In the genomic region with DNA sequence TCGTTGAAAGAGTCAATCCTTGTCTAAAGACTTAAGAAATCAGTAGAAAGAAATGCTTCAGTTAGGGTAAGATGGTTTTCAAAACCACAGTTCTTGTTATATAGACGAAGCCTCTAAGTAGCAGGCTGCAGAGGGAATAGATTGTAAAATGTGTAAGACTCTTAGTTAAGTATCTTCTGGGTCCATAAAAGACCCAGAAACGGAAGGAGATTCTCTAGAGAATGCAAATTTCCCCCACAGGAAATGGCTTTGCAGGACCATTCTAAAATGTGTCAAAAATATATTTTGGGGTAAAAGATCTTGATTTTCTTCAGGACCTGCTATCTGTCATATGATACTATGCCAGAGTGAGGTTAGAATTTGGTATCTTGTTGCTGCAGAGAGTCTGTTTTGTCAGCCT, we compare ENCODE assay signal across 18 cellular contexts. TPM values are rescaled to one million over a fixed set of nuclear protein-coding genes. Genes with fewer than 3 reads are reported as not detected.
A peak's percentile ranks its signal among the peaks of the same experiment; 100 is the strongest.
DNase-seq lines count a peak whose midpoint lies in the region; ATAC-seq, FAIRE-seq and TF ChIP-seq lines count a peak whose summit lies in the region.
"Had no signal": no experiment of that assay in that cellular context is flagged by ENCODE, and none has a peak within 500 bp of the region (broad histone marks: within the 10 kb centered on the region; RNA-seq: fewer than 3 reads in every experiment).

No MANE protein-coding gene starts in this region.

- ATAC-seq in GM18502 (IDR thresholded peaks at IDR 0.05; ENCODE audit: poor library complexity, unreplicated experiment): peak; percentile 62
- no peak for ATAC-seq in Right ventricle myocardium inferior
- ATAC-seq: GM23338 had no signal

- intact Hi-C loops in spleen (cut with DNase I; ENCODE audit: low total_unique reads): no loop called here
- intact Hi-C loops in Right ventricle myocardium inferior (cut with DNase I): no loop called here

- no peak overlapping the region for H3K18ac ChIP-seq in neuronal stem cell (ENCODE audit: low read length)

- H4K8ac ChIP-seq in neuronal stem cell (ENCODE audit: low read depth, low read length): no peak overlapping the region

- H3K4me3 ChIP-seq in HUES48 (ENCODE audit: low read depth, low read length) (peak overlapping the region; percentile 4; the same call in 1 of the 2 replicates), spleen (no peak overlapping the region), neuronal stem cell (ENCODE audit: low read length in 2 of 2) (no peak overlapping the region)
- H3K4me3 ChIP-seq: GM23338 had no signal

- H2BK12ac ChIP-seq in neuronal stem cell (ENCODE audit: low read length): no peak overlapping the region

- TF ChIP-seq POLR2A in spleen (IDR thresholded peaks at IDR 0.05): no peak

- no peak overlapping the region for H3K4ac ChIP-seq in neuronal stem cell (ENCODE audit: low read length)

- no peak overlapping the region for H4K91ac ChIP-seq in neuronal stem cell (ENCODE audit: low read depth, low read length, poor library complexity)

- no peak overlapping the region for H2AK5ac ChIP-seq in neuronal stem cell (ENCODE audit: low read depth, low read length)

- no peak overlapping the region for H3K9ac ChIP-seq in HUES48 (ENCODE audit: low read depth, low read length)
- H3K9ac ChIP-seq in neuronal stem cell (ENCODE audit: low read depth, low read length, poor library complexity): no peak overlapping the region

- no peak overlapping the region for H2BK15ac ChIP-seq in neuronal stem cell (ENCODE audit: low read length)

- no peak overlapping the region for H3K4me2 ChIP-seq in neuronal stem cell (ENCODE audit: insufficient read depth, low read length, poor library complexity, severe bottlenecking)
- H3K4me2 ChIP-seq: GM23338 had no signal

- TF ChIP-seq CTCF in spleen (IDR thresholded peaks at IDR 0.05 in 8 of 11, conservative IDR thresholded peaks at IDR 0.05 in 3 of 11): no peak

- no peak overlapping the region for H3K23ac ChIP-seq in neuronal stem cell (ENCODE audit: low read depth, low read length, poor library complexity)

- WGBS in spleen, 5 donors: 52 to 66% (median 53%) methylated on average over 3 of the region's 3 CpGs
- no CpG with 5 or more reads among the region's 3 CpGs for WGBS in neuronal stem cell (ENCODE audit: extremely low coverage in 2 of 2, insufficient read length in 2 of 2, insufficient replicate concordance in 1 of 2), 2 donors

- H2AFZ ChIP-seq in neuronal stem cell (ENCODE audit: low read length): no peak overlapping the region
- H2AFZ ChIP-seq: GM23338 had no signal

- H2BK5ac ChIP-seq in neuronal stem cell (ENCODE audit: low read length): no peak overlapping the region

- H3K36me3 ChIP-seq in HUES48 (ENCODE audit: control insufficient read depth, insufficient read depth, low read length): no peaks in the 10 kb centered on the region
- H3K36me3 ChIP-seq in spleen: no peaks in the 10 kb centered on the region
- no peaks in the 10 kb centered on the region for H3K36me3 ChIP-seq in neuronal stem cell (replicated peaks in 1 of 2; ENCODE audit: control insufficient read depth in 2 of 2, insufficient read depth in 2 of 2, low read length in 2 of 2)
- H3K36me3 ChIP-seq: BE2C had no signal

- peak; percentile 79 for FAIRE-seq in GM19239 (lab: Jason Lieb, UNC)
- FAIRE-seq: A204.1 had no signal

- H2BK120ac ChIP-seq in neuronal stem cell (ENCODE audit: low read depth, low read length): no peak overlapping the region

- no peak overlapping the region for H3K27ac ChIP-seq in HUES48 (ENCODE audit: low read depth, low read length)
- no peak overlapping the region for H3K27ac ChIP-seq in spleen
- H3K27ac ChIP-seq in neuronal stem cell (replicated peaks; ENCODE audit: low read length): no peak overlapping the region
- H3K27ac ChIP-seq: HL-60 had no signal

- H3K9me3 ChIP-seq in HUES48 (ENCODE audit: control insufficient read depth, insufficient read depth, low read length) (peaks cover 92% of the 10 kb centered on the region), spleen (peaks cover 0 to 36% (median 21%) of the 10 kb centered on the region in 8 donors), neuronal stem cell (replicated peaks in 1 of 2; ENCODE audit: control insufficient read depth in 2 of 2, insufficient read depth in 1 of 2, low read depth in 1 of 2, low read length in 2 of 2) (peaks cover 3 to 25% of the 10 kb centered on the region in 2 donors)
- H3K9me3 ChIP-seq: BE2C had no signal

- H3K14ac ChIP-seq in neuronal stem cell (ENCODE audit: low read length): no peak overlapping the region

- DNase-seq in GM19239 (ENCODE audit: insufficient read length, low spot score): no peak
- DNase-seq in spleen: no peak
- no peak for DNase-seq in activated CD4-positive, CD25-positive, alpha-beta regulatory T cell (lab: John Stamatoyannopoulos, UW)
- DNase-seq in Right ventricle myocardium inferior (ENCODE audit: missing footprints): no peak
- DNase-seq in neuronal stem cell (ENCODE audit: low spot score): no peak
- DNase-seq: BE2C; CD8-positive, alpha-beta memory T cell; DMS53; GF-D8; H7; KG1 had no signal

- H3K27me3 ChIP-seq in HUES48 (ENCODE audit: control insufficient read depth, insufficient read depth, low read length) (no peaks in the 10 kb centered on the region), spleen (replicated peaks in 1 of 7) (no peaks in the 10 kb centered on the region), neuronal stem cell (ENCODE audit: control insufficient read depth in 3 of 3, insufficient read depth in 3 of 3, low read depth in 1 of 3, low read length in 3 of 3) (no peaks in the 10 kb centered on the region)
- H3K27me3 ChIP-seq: BE2C had no signal

- H3K4me1 ChIP-seq in HUES48 (ENCODE audit: control insufficient read depth, insufficient read depth, low read length) (no peaks in the 10 kb centered on the region), spleen (peaks cover 0 to 2% (median 0%) of the 10 kb centered on the region in 6 donors), neuronal stem cell (ENCODE audit: control insufficient read depth in 2 of 2, insufficient read depth in 1 of 2, low read depth in 1 of 2, low read length in 2 of 2) (no peaks in the 10 kb centered on the region)
- H3K4me1 ChIP-seq: BE2C had no signal

- no peaks in the 10 kb centered on the region for H3K79me1 ChIP-seq in neuronal stem cell (ENCODE audit: low read depth, low read length)

RNA-seq across cellular contexts. Expression of gene OR2T1, which starts 13.4 kb away (rescaled TPM):
- total RNA-seq in spleen: not detected
- polyA plus RNA-seq in spleen: not detected
- not detected for total RNA-seq in Right ventricle myocardium inferior
- not detected for polyA plus RNA-seq in neuronal stem cell (2013, experiment 1 of 2)
- polyA plus RNA-seq in neuronal stem cell (2013, experiment 2 of 2): not detected
- total RNA-seq: CD8-positive, alpha-beta memory T cell; GM23338; H7; LHCN-M2 had no signal
- polyA plus RNA-seq: CD8-positive, alpha-beta memory T cell; GM23338; IgD-negative memory B cell had no signal

RNA-seq across cellular contexts. Expression of gene OR2T2, which starts 29.2 kb away (rescaled TPM):
- total RNA-seq in spleen (1 to 10 TPM in 1 of 7 donors, under 1 TPM in 6; 0.26 to 1.0 (median 0.51) TPM), Right ventricle myocardium inferior (not detected)
- not detected for polyA plus RNA-seq in spleen
- polyA plus RNA-seq in neuronal stem cell (2013, experiment 1 of 2): not detected
- polyA plus RNA-seq in neuronal stem cell (2013, experiment 2 of 2): not detected
- total RNA-seq: CD8-positive, alpha-beta memory T cell; GM23338; H7; LHCN-M2 had no signal
- polyA plus RNA-seq: CD8-positive, alpha-beta memory T cell; GM23338; IgD-negative memory B cell had no signal

RNA-seq across cellular contexts. Expression of gene OR2T6, which starts 40.7 kb away (rescaled TPM):
- total RNA-seq in spleen (not detected), Right ventricle myocardium inferior (not detected)
- not detected for polyA plus RNA-seq in spleen
- polyA plus RNA-seq in neuronal stem cell (2013, experiment 1 of 2): not detected
- polyA plus RNA-seq in neuronal stem cell (2013, experiment 2 of 2): not detected
- total RNA-seq: CD8-positive, alpha-beta memory T cell; GM23338; H7; LHCN-M2 had no signal
- polyA plus RNA-seq: CD8-positive, alpha-beta memory T cell; GM23338; IgD-negative memory B cell had no signal

RNA-seq across cellular contexts. Expression of gene OR2T4, which starts 54.8 kb away (rescaled TPM):
- not detected for total RNA-seq in spleen
- not detected for polyA plus RNA-seq in spleen
- total RNA-seq in Right ventricle myocardium inferior: not detected
- not detected for polyA plus RNA-seq in neuronal stem cell (2013, experiment 1 of 2)
- polyA plus RNA-seq in neuronal stem cell (2013, experiment 2 of 2): not detected
- total RNA-seq: CD8-positive, alpha-beta memory T cell; GM23338; H7; LHCN-M2 had no signal
- polyA plus RNA-seq: CD8-positive, alpha-beta memory T cell; GM23338; IgD-negative memory B cell had no signal

RNA-seq across cellular contexts. Expression of gene OR2T3, which starts 56.9 kb away (rescaled TPM):
- under 1 TPM in 2 of 7 donors, not detected in 5; 0.63 to 0.77 TPM for total RNA-seq in spleen
- not detected for polyA plus RNA-seq in spleen
- total RNA-seq in Right ventricle myocardium inferior: not detected
- not detected for polyA plus RNA-seq in neuronal stem cell (2013, experiment 1 of 2)
- polyA plus RNA-seq in neuronal stem cell (2013, experiment 2 of 2): not detected
- total RNA-seq: CD8-positive, alpha-beta memory T cell; GM23338; H7; LHCN-M2 had no signal
- polyA plus RNA-seq: CD8-positive, alpha-beta memory T cell; GM23338; IgD-negative memory B cell had no signal
